Comparison of ENCODE assay signal across 8 cellular contexts in genomic region chr6:138818496-138819194, GRCh38. TPM values are rescaled to one million over a fixed set of nuclear protein-coding genes. Genes with fewer than 3 reads are reported as not detected.
DNase-seq lines count a peak whose midpoint lies in the region; ATAC-seq and TF ChIP-seq lines count a peak whose summit lies in the region.

No MANE protein-coding gene starts in this region.

- no peaks in the 10 kb centered on the region for H3K9me3 Mint-ChIP-seq in brain
- H3K9me3 Mint-ChIP-seq in CD8-positive, alpha-beta memory T cell: no peaks in the 10 kb centered on the region

- no peaks in the 10 kb centered on the region for H3K9me3 ChIP-seq in upper lobe of right lung
- H3K9me3 ChIP-seq in CD8-positive, alpha-beta memory T cell (ENCODE audit: low read length): no peaks in the 10 kb centered on the region

- ATAC-seq in GM19455 (IDR thresholded peaks at IDR 0.05; ENCODE audit: unreplicated experiment): peak; percentile 65
- ATAC-seq in HG03378 (IDR thresholded peaks at IDR 0.05; ENCODE audit: unreplicated experiment): peak; percentile 83
- no peak for ATAC-seq in upper lobe of right lung

- TF ChIP-seq CTCF in brain (conservative IDR thresholded peaks at IDR 0.05): no peak
- TF ChIP-seq CTCF in upper lobe of right lung (IDR thresholded peaks at IDR 0.05): no peak

- H3K4me3 Mint-ChIP-seq in brain: no peak overlapping the region
- H3K4me3 Mint-ChIP-seq in CD8-positive, alpha-beta memory T cell: no peak overlapping the region

- CTCF ChIA-PET in CD8-positive, alpha-beta memory T cell (lab: Charles Lee): interaction anchor here (1.1 kb wide), 1 partner anchor 170 kb away, joined by 3 read pairs; no protein-coding TSS in a partner anchor

- peak; percentile 26 for DNase-seq in GF-D8 (lab: John Stamatoyannopoulos, UW)
- DNase-seq in upper lobe of right lung: no peak
- no peak for DNase-seq in LoVo (ENCODE audit: low spot score)
- no peak for DNase-seq in NCI-H526 treated with DMSO at 0.1 percent for 48 hours (lab: John Stamatoyannopoulos, UW)
- no peak for DNase-seq in CD8-positive, alpha-beta memory T cell

- H3K4me3 ChIP-seq in upper lobe of right lung: no peak overlapping the region
- no peak overlapping the region for H3K4me3 ChIP-seq in CD8-positive, alpha-beta memory T cell (ENCODE audit: low read length)

- no peaks in the 10 kb centered on the region for H3K27me3 ChIP-seq in upper lobe of right lung
- no peaks in the 10 kb centered on the region for H3K27me3 ChIP-seq in CD8-positive, alpha-beta memory T cell (ENCODE audit: insufficient read depth, low read length, poor library complexity, severe bottlenecking)

- no peaks in the 10 kb centered on the region for H3K4me1 ChIP-seq in upper lobe of right lung
- no peaks in the 10 kb centered on the region for H3K4me1 ChIP-seq in CD8-positive, alpha-beta memory T cell (ENCODE audit: insufficient read depth, low read length)

- H3K36me3 ChIP-seq in upper lobe of right lung: no peaks in the 10 kb centered on the region
- no peaks in the 10 kb centered on the region for H3K36me3 ChIP-seq in CD8-positive, alpha-beta memory T cell (ENCODE audit: insufficient read depth, low read length)

- H3K4me1 Mint-ChIP-seq in brain: peaks cover 34% of the 10 kb centered on the region
- H3K4me1 Mint-ChIP-seq in CD8-positive, alpha-beta memory T cell: peaks cover 0 to 3% (median 0%) of the 10 kb centered on the region in 3 donors

- H3K27ac Mint-ChIP-seq in brain: peak overlapping the region in 3 of 5 experiments; percentile 45 to 87 (median 46)
- H3K27ac Mint-ChIP-seq in CD8-positive, alpha-beta memory T cell: peak overlapping the region in 1 of 8 donors; percentile 31

- H3K27me3 Mint-ChIP-seq in brain: peaks cover 4% of the 10 kb centered on the region
- H3K27me3 Mint-ChIP-seq in CD8-positive, alpha-beta memory T cell: no peaks in the 10 kb centered on the region

- POLR2A ChIA-PET in CD8-positive, alpha-beta memory T cell (lab: Charles Lee): no interaction called here

- peak overlapping the region; percentile 62 for H3K27ac ChIP-seq in upper lobe of right lung
- no peak overlapping the region for H3K27ac ChIP-seq in CD8-positive, alpha-beta memory T cell (ENCODE audit: low read depth, low read length)

- intact Hi-C loops in upper lobe of right lung (cut with DNase I): loop anchor here (10.0 kb wide), 1 partner anchor 536 kb away; no protein-coding TSS in a partner anchor

- H3K36me3 Mint-ChIP-seq in brain: no peaks in the 10 kb centered on the region
- H3K36me3 Mint-ChIP-seq in CD8-positive, alpha-beta memory T cell: no peaks in the 10 kb centered on the region

RNA-seq across cellular contexts. Expression of gene ECT2L, which starts 22.8 kb away (rescaled TPM):
- polyA plus RNA-seq in brain (ENCODE audit: insufficient read depth, low read depth, low replicate concordance): 0.07 TPM
- total RNA-seq in upper lobe of right lung: not detected
- total RNA-seq in CD8-positive, alpha-beta memory T cell: not detected
- 0.09 TPM for polyA plus RNA-seq in CD8-positive, alpha-beta memory T cell

RNA-seq across cellular contexts. Expression of gene CCDC28A, which starts 45.1 kb away (rescaled TPM):
- 23.2 TPM for polyA plus RNA-seq in brain (ENCODE audit: insufficient read depth, low read depth, low replicate concordance)
- total RNA-seq in upper lobe of right lung: 19.3 TPM
- 10 to 100 TPM; 15.1 to 16.1 TPM for total RNA-seq in CD8-positive, alpha-beta memory T cell
- polyA plus RNA-seq in CD8-positive, alpha-beta memory T cell: 52.4 TPM
